ENCODE assay signal across 8 cellular contexts in the genomic region with DNA sequence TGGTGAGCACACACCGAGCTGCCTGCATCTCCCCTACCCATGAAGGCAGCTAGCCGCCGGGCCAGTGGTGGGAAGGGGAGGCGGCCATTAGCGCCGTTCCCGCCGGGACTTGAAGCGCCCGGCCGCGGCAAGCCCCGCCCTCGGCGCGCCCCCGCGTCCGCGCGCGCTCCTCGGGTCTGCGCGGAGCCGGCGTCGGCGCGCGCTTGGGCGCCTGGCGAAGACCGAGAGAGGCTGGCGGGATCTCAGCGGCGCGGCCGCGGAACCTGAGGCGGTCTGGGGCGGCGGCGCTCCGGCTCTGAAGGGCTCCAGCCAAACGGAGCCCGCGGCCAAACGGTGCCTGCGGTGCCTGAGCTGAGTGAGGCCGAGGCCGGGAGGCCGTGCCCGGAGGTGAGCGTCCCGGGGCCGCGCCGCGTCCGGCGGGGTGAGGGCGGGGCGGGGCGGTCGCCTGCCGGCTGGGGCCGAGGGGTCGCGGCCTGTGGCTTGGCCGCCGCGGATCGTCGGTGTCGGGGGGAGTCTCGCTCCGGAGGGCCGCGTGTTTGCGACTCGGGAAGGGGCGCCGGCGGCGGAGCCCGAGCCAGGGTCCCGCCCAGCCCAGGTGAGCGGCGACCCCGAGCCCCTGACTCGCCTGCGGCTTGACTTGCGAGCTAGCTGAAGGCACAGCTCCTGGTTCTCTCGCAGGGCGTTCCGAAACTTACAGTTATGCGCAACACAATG. TPM values are rescaled to one million over a fixed set of nuclear protein-coding genes. Genes with fewer than 3 reads are reported as not detected.
DNase-seq lines count a peak whose midpoint lies in the region; ATAC-seq and TF ChIP-seq lines count a peak whose summit lies in the region.

UBXN2A (plus strand) TSS at position 202 of the 714 bp plus-strand sequence. CDS start 17,852 bp downstream, outside the sequence.

- TF ChIP-seq POLR2A in GM19099 (IDR thresholded peaks at IDR 0.05; ENCODE audit: extremely low read depth, insufficient read length, low read depth) (peak; percentile 93), lower leg skin (IDR thresholded peaks at IDR 0.05) (peak in 1 of 2 donors; percentile 33)

- no peaks in the 10 kb centered on the region for H3K27me3 ChIP-seq in BLaER1
- H3K27me3 ChIP-seq in duodenal mucosa (ENCODE audit: control insufficient read depth in 1 of 2, insufficient read depth in 2 of 2, low read length in 2 of 2): no peaks in the 10 kb centered on the region

- H4K20me1 ChIP-seq in BLaER1: peaks cover 44% of the 10 kb centered on the region

- DNase-seq in NCI-H526 treated with DMSO at 0.1 percent for 48 hours (lab: John Stamatoyannopoulos, UW) (peak; percentile 66), lower leg skin (ENCODE audit: low spot score in 2 of 2) (peak; percentile 47 to 92)
- DNase-seq in activated CD4-positive, alpha-beta T cell treated with anti-CD3 and anti-CD28 coated beads, Interleukin-2, amount 50 U/mL, for 24 hours (ENCODE audit: low read depth in 1 of 2, low spot score in 1 of 2): peak; percentile 47 to 56
- DNase-seq in stimulated activated CD4-positive, alpha-beta T cell treated with anti-CD3 and anti-CD28 coated beads, Interleukin-4, amount 100 ng/mL, for 4 hours: peak; percentile 69 to 73

- intact Hi-C loops in lower leg skin (cut with DNase I; ENCODE audit: low total_unique reads): no loop called here

- no peak for TF ChIP-seq CTCF in lower leg skin (IDR thresholded peaks at IDR 0.05)

- H3K27ac ChIP-seq in BLaER1: peak within 1 kb of the TSS; percentile 93
- peak within 1 kb of the TSS; percentile 94 for H3K27ac ChIP-seq in duodenal mucosa (ENCODE audit: low read depth, low read length)

- peak; percentile 76 for ATAC-seq in HG03342 (IDR thresholded peaks at IDR 0.05; ENCODE audit: unreplicated experiment)

- H3K9me3 ChIP-seq in BLaER1 (no peaks in the 10 kb centered on the region), duodenal mucosa (ENCODE audit: control insufficient read depth in 1 of 2, low read length in 2 of 2) (no peaks in the 10 kb centered on the region)

- H3K36me3 ChIP-seq in BLaER1 (peaks cover 13% of the 10 kb centered on the region), duodenal mucosa (ENCODE audit: control insufficient read depth in 1 of 2, insufficient read depth in 2 of 2, low read length in 2 of 2) (no peaks in the 10 kb centered on the region)

- H3K4me3 ChIP-seq in BLaER1 (peak within 1 kb of the TSS; percentile 91), duodenal mucosa (ENCODE audit: low read depth in 1 of 2, low read length in 2 of 2) (peak within 1 kb of the TSS; percentile 70 to 77), lower leg skin (ENCODE audit: low read depth, poor library complexity, severe bottlenecking) (peak within 1 kb of the TSS; percentile 94)

- 0% methylated on average over 11 to 59 of the region's 98 CpGs for WGBS in lower leg skin, 2 donors

- peak within 1 kb of the TSS; percentile 85 for H3K4me2 ChIP-seq in BLaER1

- H3K9ac ChIP-seq in BLaER1 (peak within 1 kb of the TSS; percentile 96), duodenal mucosa (ENCODE audit: low read depth in 1 of 2, low read length in 2 of 2) (peak within 1 kb of the TSS; percentile 58 to 94)

- peaks cover 32% of the 10 kb centered on the region for H3K4me1 ChIP-seq in BLaER1
- H3K4me1 ChIP-seq in duodenal mucosa (ENCODE audit: control insufficient read depth in 1 of 2, insufficient read depth in 2 of 2, low read length in 2 of 2): peaks cover 9 to 13% of the 10 kb centered on the region in 2 donors

RNA-seq across cellular contexts. Expression of gene UBXN2A, which starts in this region (rescaled TPM):
- 10 to 100 TPM in 3 of 4 donors, 1 to 10 TPM in 1; 8.5 to 15.0 (median 12.9) TPM for total RNA-seq in lower leg skin

Comparison
In these comparisons a context has a peak if more than half of its experiments do, and no peak if none do; other contexts are left out.
1. Peak in every context shown above with its lines: DNase-seq, ATAC-seq, H3K4me3 ChIP-seq and H3K27ac ChIP-seq.